18 cellular contexts compared by ENCODE assay signal in genomic region chr7:101116898-101117297, GRCh38. TPM values are rescaled to one million over a fixed set of nuclear protein-coding genes. Genes with fewer than 3 reads are reported as not detected.
DNase-seq lines count a peak whose midpoint lies in the region; ATAC-seq and TF ChIP-seq lines count a peak whose summit lies in the region.
"Had no signal": no experiment of that assay in that cellular context is flagged by ENCODE, and none has a peak within 500 bp of the region (broad histone marks: within the 10 kb centered on the region; RNA-seq: fewer than 3 reads in every experiment).

No MANE protein-coding gene starts in this region.

- H3K9me3 Mint-ChIP-seq in T-cell (no peaks in the 10 kb centered on the region), endothelial cell (ENCODE audit: unreplicated experiment) (no peaks in the 10 kb centered on the region)
- H3K9me3 Mint-ChIP-seq: activated naive CD4-positive, alpha-beta T cell treated with anti-CD3 and anti-CD28 coated beads for 36 hours; type B pancreatic cell had no signal

- H3K9me3 ChIP-seq in IMR-90 (ENCODE audit: control insufficient read depth, insufficient read depth, low read length) (no peaks in the 10 kb centered on the region), osteoblast (ENCODE audit: low read depth, low read length) (no peaks in the 10 kb centered on the region)
- H3K9me3 ChIP-seq: breast epithelium had no signal

- H3K4me1 ChIP-seq in IMR-90 (ENCODE audit: control insufficient read depth, insufficient read depth, low read length) (peaks cover 13% of the 10 kb centered on the region), osteoblast (ENCODE audit: insufficient read depth, low read length) (peaks cover 58% of the 10 kb centered on the region)
- H3K4me1 ChIP-seq: breast epithelium had no signal

- H4K91ac ChIP-seq in IMR-90 (ENCODE audit: insufficient read depth, low read depth, low read length): peak overlapping the region; percentile 100

- H4K20me1 ChIP-seq in IMR-90 (ENCODE audit: insufficient read depth, low read length) (no peaks in the 10 kb centered on the region), osteoblast (ENCODE audit: insufficient read depth, low read length) (no peaks in the 10 kb centered on the region)

- H2BK5ac ChIP-seq in IMR-90 (ENCODE audit: low read depth, low read length, poor library complexity, severe bottlenecking): peak overlapping the region; percentile 98

- H4K5ac ChIP-seq in IMR-90 (ENCODE audit: low read depth, low read length): peak overlapping the region; percentile 83

- peak overlapping the region; percentile 95 for H3K56ac ChIP-seq in IMR-90 (ENCODE audit: extremely low read depth, insufficient read depth, low read length)

- intact Hi-C loops in IMR-90 (cut with micrococcal nuclease): loop anchor here (1.0 kb wide), 1 partner anchor 17 kb away; no protein-coding TSS in a partner anchor

- H3K4me3 ChIP-seq in IMR-90 (ENCODE audit: insufficient read depth, low read depth, low read length) (no peak overlapping the region), osteoblast (ENCODE audit: insufficient read depth, low read length) (no peak overlapping the region)
- H3K4me3 ChIP-seq: breast epithelium had no signal

- DNase-seq in ACHN (peak; percentile 81), IMR-90 (no peak), dermis blood vessel endothelial cell (peak; percentile 23), osteoblast (ENCODE audit: insufficient read length, low spot score, missing footprints) (no peak), T-cell (no peak), endothelial cell (ENCODE audit: low spot score) (no peak)
- DNase-seq: activated CD8-positive, alpha-beta memory T cell treated with anti-CD3 and anti-CD28 coated beads, Interleukin-2, amount 10 ng/mL, durations not matched to agents 7 days and 5 days; activated naive CD4-positive, alpha-beta T cell treated with anti-CD3 and anti-CD28 coated beads for 36 hours; glutamatergic neuron; NCI-H2029; NCI-H526; stimulated activated CD4-positive, alpha-beta T cell treated with anti-CD3 and anti-CD28 coated beads, Interleukin-2, amount 100 ng/mL, for 48 hours had no signal

- in situ Hi-C loops in ACHN (cut with HindIII; ENCODE audit: low pct_ligation_motif_present, low pct_unique_long_range_greater_than_20kb, low sequenced_read_pairs): no loop called here
- in situ Hi-C loops in IMR-90 (cut with MboI; ENCODE audit: low sequenced_read_pairs): loop anchor here (25.0 kb wide), 1 partner anchor 680 kb away; the partner anchor contains the start of genes MEPCE, PPP1R35 and ZCWPW1

- CTCF ChIA-PET in IMR-90 (lab: Yijun Ruan, JAX): interaction anchor here (0.6 kb wide), 1 partner anchor 23 kb away, joined by 3 read pairs; no protein-coding TSS in a partner anchor
- CTCF ChIA-PET in T-cell (lab: Charles Lee): no interaction called here

- BruUV-seq in IMR-90 (replicated peaks; lab: Mats Ljungman, UMichigan): no TSS peak

- peak overlapping the region; percentile 90 for H3K18ac ChIP-seq in IMR-90 (ENCODE audit: low read depth, low read length)

- H3K79me2 ChIP-seq in osteoblast (ENCODE audit: insufficient read depth, low read length): no peaks in the 10 kb centered on the region

- no peaks in the 10 kb centered on the region for H3K36me3 ChIP-seq in IMR-90 (ENCODE audit: control insufficient read depth, insufficient read depth, low read length)
- no peaks in the 10 kb centered on the region for H3K36me3 ChIP-seq in osteoblast (ENCODE audit: insufficient read depth, low read length)
- H3K36me3 ChIP-seq: breast epithelium had no signal

- H3K27me3 Mint-ChIP-seq in T-cell (peaks cover 5 to 30% of the 10 kb centered on the region in 2 donors), endothelial cell (ENCODE audit: unreplicated experiment) (peaks cover 2% of the 10 kb centered on the region)

- H3K27ac ChIP-seq in IMR-90 (ENCODE audit: insufficient read depth, low read length) (peak overlapping the region; percentile 86), osteoblast (ENCODE audit: low read depth, low read length) (peak overlapping the region; percentile 98)
- H3K27ac ChIP-seq: breast epithelium had no signal

- POLR2A ChIA-PET in IMR-90 (lab: Charles Lee; ENCODE audit: unreplicated experiment) (interaction anchor here (0.8 kb wide), 1 partner anchor 11 kb away, joined by 4 read pairs; no protein-coding TSS in a partner anchor), T-cell (lab: Charles Lee) (no interaction called here)

- H3K4me3 Mint-ChIP-seq in T-cell (no peak overlapping the region), endothelial cell (ENCODE audit: unreplicated experiment) (no peak overlapping the region)
- H3K4me3 Mint-ChIP-seq: activated CD8-positive, alpha-beta memory T cell treated with anti-CD3 and anti-CD28 coated beads, Interleukin-2, amount 10 ng/mL, durations not matched to agents 7 days and 5 days; activated naive CD4-positive, alpha-beta T cell treated with anti-CD3 and anti-CD28 coated beads for 36 hours; B cell; type B pancreatic cell had no signal

- no peak for TF ChIP-seq RAD21 in IMR-90 (IDR thresholded peaks at IDR 0.05; ENCODE audit: low read length)

- no peaks in the 10 kb centered on the region for H3K36me3 Mint-ChIP-seq in T-cell
- H3K36me3 Mint-ChIP-seq in endothelial cell (ENCODE audit: low read depth, unreplicated experiment): no peaks in the 10 kb centered on the region
- H3K36me3 Mint-ChIP-seq: activated CD8-positive, alpha-beta memory T cell treated with anti-CD3 and anti-CD28 coated beads, Interleukin-2, amount 10 ng/mL, durations not matched to agents 7 days and 5 days; type B pancreatic cell had no signal

- peak overlapping the region; percentile 98 for H2BK20ac ChIP-seq in IMR-90 (ENCODE audit: low read depth, low read length)

- H3K4me1 Mint-ChIP-seq in T-cell (peaks cover 1 to 3% (median 1%) of the 10 kb centered on the region in 3 donors), endothelial cell (ENCODE audit: unreplicated experiment) (peaks cover under 1% of the 10 kb centered on the region)

- peak overlapping the region; percentile 99 for H3K4ac ChIP-seq in IMR-90 (ENCODE audit: low read depth, low read length)

- peak overlapping the region; percentile 99 for H2AK5ac ChIP-seq in IMR-90 (ENCODE audit: low read depth, low read length)

- TF ChIP-seq CTCF in IMR-90 (conservative IDR thresholded peaks at IDR 0.05; ENCODE audit: low read depth, low read length): no peak
- TF ChIP-seq CTCF in osteoblast (IDR thresholded peaks at IDR 0.05; ENCODE audit: extremely low read depth, low read depth, low read length): no peak
- no peak for TF ChIP-seq CTCF in endothelial cell (IDR thresholded peaks at IDR 0.05; ENCODE audit: unreplicated experiment)

- H2BK15ac ChIP-seq in IMR-90 (ENCODE audit: low read depth, low read length): peak overlapping the region; percentile 98

- dilution Hi-C loops in IMR-90 (cut with HindIII; ENCODE audit: low sequenced_read_pairs, unreplicated experiment): no loop called here

- peak overlapping the region; percentile 87 to 97 for H4K8ac ChIP-seq in IMR-90 (ENCODE audit: low read depth in 2 of 2, low read length in 2 of 2)

- WGBS in IMR-90 (ENCODE audit: extremely low coverage in 2 of 2, insufficient read length in 1 of 2), 2 experiments: 84% methylated on average over 4 of the region's 10 CpGs; no CpG with 5 or more reads in 1 of the 2 experiments

- H3K9ac ChIP-seq in IMR-90 (ENCODE audit: low read depth, low read length): peak overlapping the region; percentile 26

- ATAC-seq in IMR-90 (ENCODE audit: low read depth): no peak; the same call in 1 of the 2 replicates
- no peak for ATAC-seq in HG02610 (IDR thresholded peaks at IDR 0.05; ENCODE audit: unreplicated experiment)
- no peak for ATAC-seq in HG03039 (IDR thresholded peaks at IDR 0.05; ENCODE audit: unreplicated experiment)
- no peak for ATAC-seq in T-cell (replicated peaks in 1 of 4)
- ATAC-seq: activated CD8-positive, alpha-beta memory T cell treated with anti-CD3 and anti-CD28 coated beads, Interleukin-2, amount 10 ng/mL, durations not matched to agents 7 days and 5 days had no signal

- TF ChIP-seq POLR2A in IMR-90 (IDR thresholded peaks at IDR 0.05; ENCODE audit: low read depth, low read length): no peak

- H3K27me3 ChIP-seq in IMR-90 (ENCODE audit: control insufficient read depth, insufficient read depth, low read length): no peaks in the 10 kb centered on the region
- H3K27me3 ChIP-seq in osteoblast (ENCODE audit: insufficient read depth, low read length): no peaks in the 10 kb centered on the region
- H3K27me3 ChIP-seq: breast epithelium had no signal

- H3K14ac ChIP-seq in IMR-90 (replicated peaks; ENCODE audit: low read depth, low read length): peak overlapping the region; percentile 96

- H3K4me2 ChIP-seq in IMR-90 (ENCODE audit: low read depth, low read length) (no peak overlapping the region), osteoblast (ENCODE audit: insufficient read depth, low read length) (peak overlapping the region; percentile 39)

- peaks cover 26% of the 10 kb centered on the region for H3K9me1 ChIP-seq in IMR-90 (ENCODE audit: insufficient read depth, low read length)

- H2AFZ ChIP-seq in IMR-90 (replicated peaks; ENCODE audit: low read length, poor library complexity) (peak overlapping the region; percentile 74), osteoblast (ENCODE audit: low read length) (no peak overlapping the region)

- H3K23ac ChIP-seq in IMR-90 (ENCODE audit: low read depth, low read length): peak overlapping the region; percentile 96

- peaks cover 0 to 21% of the 10 kb centered on the region in 2 experiments; a peak in 2 of 4 replicates for H3K79me1 ChIP-seq in IMR-90 (ENCODE audit: low read depth in 1 of 2, low read length in 2 of 2)

- H2BK120ac ChIP-seq in IMR-90 (ENCODE audit: low read depth, low read length): peak overlapping the region; percentile 99

- no peak overlapping the region for H3K27ac Mint-ChIP-seq in T-cell
- no peak overlapping the region for H3K27ac Mint-ChIP-seq in endothelial cell (ENCODE audit: unreplicated experiment)
- H3K27ac Mint-ChIP-seq: activated CD8-positive, alpha-beta memory T cell treated with anti-CD3 and anti-CD28 coated beads, Interleukin-2, amount 10 ng/mL, durations not matched to agents 7 days and 5 days; activated naive CD4-positive, alpha-beta T cell treated with anti-CD3 and anti-CD28 coated beads for 36 hours; B cell; type B pancreatic cell had no signal

- peak overlapping the region; percentile 98 for H2AK9ac ChIP-seq in IMR-90 (replicated peaks; ENCODE audit: low read depth, low read length, poor library complexity)

RNA-seq across cellular contexts. Expression of gene SERPINE1, which starts 10.0 kb away (rescaled TPM):
- total RNA-seq in IMR-90 (2012; rRNA removed): 1,441 and 1,485 TPM in 2 replicates
- 2,783 and 2,870 TPM in 2 replicates for polyA plus RNA-seq in IMR-90 (2012; rRNA removed)
- 1,325 and 1,597 TPM in 2 replicates for polyA plus RNA-seq in IMR-90 (2012; cell fraction: cytosol; rRNA removed)
- polyA plus RNA-seq in IMR-90 (2012; cell fraction: nucleus; rRNA removed; ENCODE audit: low replicate concordance): 924 and 1,074 TPM in 2 replicates
- 289 and 399 TPM in 2 replicates for total RNA-seq in dermis blood vessel endothelial cell
- 237 and 278 TPM in 2 replicates for total RNA-seq in osteoblast
- under 1 TPM in 4 of 5 donors, not detected in 1; 0.18 to 0.79 (median 0.51) TPM for total RNA-seq in T-cell
- total RNA-seq in endothelial cell (ENCODE audit: unreplicated experiment): 0.80 TPM

RNA-seq across cellular contexts. Expression of gene TRIM56, which starts 31.6 kb away (rescaled TPM):
- 3.9 and 4.4 TPM in 2 replicates for total RNA-seq in IMR-90 (2012; rRNA removed)
- 4.7 and 5.9 TPM in 2 replicates for polyA plus RNA-seq in IMR-90 (2012; rRNA removed)
- polyA plus RNA-seq in IMR-90 (2012; cell fraction: cytosol; rRNA removed): 2.7 and 2.9 TPM in 2 replicates
- polyA plus RNA-seq in IMR-90 (2012; cell fraction: nucleus; rRNA removed; ENCODE audit: low replicate concordance): 10.6 and 11.6 TPM in 2 replicates
- total RNA-seq in dermis blood vessel endothelial cell: 19.6 and 28.0 TPM in 2 replicates
- 13.8 and 14.7 TPM in 2 replicates for total RNA-seq in osteoblast
- total RNA-seq in T-cell: 10 to 100 TPM; 47.2 to 80.9 (median 77.4) TPM
- total RNA-seq in endothelial cell (ENCODE audit: unreplicated experiment): 5.3 TPM

RNA-seq across cellular contexts. Expression of gene AP1S1, which starts 37.4 kb away (rescaled TPM):
- total RNA-seq in IMR-90 (2012; rRNA removed): 233 and 295 TPM in 2 replicates
- 178 and 187 TPM in 2 replicates for polyA plus RNA-seq in IMR-90 (2012; rRNA removed)
- polyA plus RNA-seq in IMR-90 (2012; cell fraction: cytosol; rRNA removed): 282 and 325 TPM in 2 replicates
- 110 and 121 TPM in 2 replicates for polyA plus RNA-seq in IMR-90 (2012; cell fraction: nucleus; rRNA removed; ENCODE audit: low replicate concordance)
- total RNA-seq in dermis blood vessel endothelial cell: 115 and 144 TPM in 2 replicates
- 101 and 102 TPM in 2 replicates for total RNA-seq in osteoblast
- 10 to 100 TPM in 3 of 5 donors, 1 to 10 TPM in 2; 8.1 to 16.7 (median 14.4) TPM for total RNA-seq in T-cell
- 45.6 TPM for total RNA-seq in endothelial cell (ENCODE audit: unreplicated experiment)

RNA-seq across cellular contexts. Expression of gene VGF, which starts 48.5 kb away (rescaled TPM):
- 0.18 and 0.28 TPM in 2 replicates for total RNA-seq in IMR-90 (2012; rRNA removed)
- 0.50 and 0.59 TPM in 2 replicates for polyA plus RNA-seq in IMR-90 (2012; rRNA removed)
- 0.64 and 0.82 TPM in 2 replicates for polyA plus RNA-seq in IMR-90 (2012; cell fraction: cytosol; rRNA removed)
- polyA plus RNA-seq in IMR-90 (2012; cell fraction: nucleus; rRNA removed; ENCODE audit: low replicate concordance): 0.36 and 0.83 TPM in 2 replicates
- not detected in 2 replicates for total RNA-seq in dermis blood vessel endothelial cell
- 0.36 TPM in 1 of 2 replicates, not detected in the other for total RNA-seq in osteoblast
- not detected for total RNA-seq in T-cell
- total RNA-seq in endothelial cell (ENCODE audit: unreplicated experiment): 0.77 TPM
- total RNA-seq: activated naive CD4-positive, alpha-beta T cell treated with anti-CD3 and anti-CD28 coated beads for 36 hours; myocyte had no signal

Comparison
In these comparisons a context has a peak if more than half of its experiments do, and no peak if none do; other contexts are left out.
1. DNase-seq: peak in ACHN (single experiment) and dermis blood vessel endothelial cell (single experiment); none in IMR-90 (single experiment), osteoblast (single experiment), T-cell (0 of 34) and endothelial cell (single experiment).
2. RNA of gene SERPINE1, which starts 10.0 kb away (total RNA-seq): 1,441 to 1,485 TPM in IMR-90, 289 to 399 TPM in dermis blood vessel endothelial cell and 237 to 278 TPM in osteoblast; 0.80 TPM in endothelial cell (single experiment) and 0.18 to 0.79 TPM in T-cell; every median in the first group is over 100 times any median in the second.